ENCODE assay signal across 8 cellular contexts in the genomic region with DNA sequence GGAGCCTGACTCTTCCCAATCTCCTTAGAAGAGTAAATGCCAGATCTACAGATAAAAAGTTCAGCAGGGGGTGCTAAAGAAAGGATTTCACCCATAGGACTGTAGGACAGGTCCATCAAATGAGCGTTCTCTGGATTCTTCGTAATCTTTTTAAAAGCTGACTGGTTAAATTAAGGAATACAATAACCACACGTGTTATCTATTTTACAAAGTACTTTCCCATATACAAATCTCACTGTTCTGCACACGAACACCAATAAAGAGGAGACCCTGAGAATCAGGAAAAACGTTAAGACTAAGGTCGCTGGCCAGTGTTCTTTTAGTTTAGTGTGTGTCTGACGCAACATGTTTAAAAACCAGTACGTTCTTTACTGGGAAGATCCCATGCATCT. TPM values are rescaled to one million over a fixed set of nuclear protein-coding genes. Genes with fewer than 3 reads are reported as not detected.
A peak's percentile ranks its signal among the peaks of the same experiment; 100 is the strongest.
DNase-seq lines count a peak whose midpoint lies in the region; ATAC-seq lines count a peak whose summit lies in the region.

No MANE protein-coding gene starts in this region.

- no peaks in the 10 kb centered on the region for H3K9me3 ChIP-seq in mononuclear cell (ENCODE audit: low read depth, low read length)

- H3K27me3 ChIP-seq in mononuclear cell (ENCODE audit: insufficient read depth, low read length) = peaks cover 12% of the 10 kb centered on the region

- peak; percentile 32 for ATAC-seq in GM21447 (IDR thresholded peaks at IDR 0.05; ENCODE audit: unreplicated experiment)

- H3K4me1 ChIP-seq in mononuclear cell (ENCODE audit: insufficient read depth, low read length) = peaks cover 11% of the 10 kb centered on the region

- DNase-seq in EL (peak; percentile 69), HS-5 (ENCODE audit: low read depth) (peak; percentile 33), RKO (ENCODE audit: low spot score) (peak; percentile 84), epidermal melanocyte (ENCODE audit: insufficient read length, low spot score) (peak; percentile 44), GOT3 (lab: John Stamatoyannopoulos, UW) (no peak)
- DNase-seq in effector CD8-positive, alpha-beta T cell (lab: John Stamatoyannopoulos, UW) = no peak

- H3K4me3 ChIP-seq in mononuclear cell (ENCODE audit: low read length) = peak overlapping the region; percentile 75

RNA-seq across cellular contexts. Expression of gene TUBE1, which starts 0.5 kb away (rescaled TPM):
- total RNA-seq in mononuclear cell = 35.5 TPM

RNA-seq across cellular contexts. Expression of gene FAM229B, which starts 0.7 kb away (rescaled TPM):
- 0.21 TPM for total RNA-seq in mononuclear cell

RNA-seq across cellular contexts. Expression of gene CCN6, which starts 32.8 kb away (rescaled TPM):
- total RNA-seq in mononuclear cell = not detected

Comparison
In these comparisons a context has a peak if more than half of its experiments do, and no peak if none do; other contexts are left out.
1. DNase-seq: peak in EL (single experiment), HS-5 (single experiment), RKO (single experiment) and epidermal melanocyte (single experiment); none in GOT3 (single experiment) and effector CD8-positive, alpha-beta T cell (single experiment).